In the genomic region with DNA sequence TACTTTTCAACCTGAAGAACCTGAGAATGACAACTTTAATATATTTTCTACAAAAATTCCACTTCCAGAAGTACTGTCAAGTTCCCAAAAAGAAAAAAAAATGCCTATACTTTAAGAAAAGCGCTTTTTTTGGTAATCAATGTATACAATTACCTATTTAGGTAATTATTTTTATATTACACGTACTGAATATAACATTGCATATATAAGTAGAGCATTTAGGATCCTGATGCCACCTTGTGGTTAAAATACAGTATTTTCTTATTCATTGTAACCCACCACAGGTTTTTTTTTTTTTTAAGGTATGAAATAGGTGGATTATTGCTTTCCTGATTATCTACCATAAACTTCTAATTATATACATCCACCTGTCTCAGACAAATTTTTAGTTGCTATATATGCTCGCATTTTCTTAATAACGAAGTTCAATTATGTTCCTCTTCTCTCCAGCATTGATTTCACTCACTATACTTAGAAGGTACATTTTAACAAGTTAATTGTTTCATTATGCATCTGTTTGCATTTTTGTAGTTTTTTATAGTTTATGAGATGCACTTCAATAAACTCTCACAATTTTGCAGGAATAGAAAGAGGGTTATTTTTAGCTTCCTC, we compare ENCODE assay signal across 8 cellular contexts. TPM values are rescaled to one million over a fixed set of nuclear protein-coding genes. Genes with fewer than 3 reads are reported as not detected.
DNase-seq lines count a peak whose midpoint lies in the region; ATAC-seq and TF ChIP-seq lines count a peak whose summit lies in the region.

No MANE protein-coding gene starts in this region.

- CTCF ChIA-PET in CD8-positive, alpha-beta T cell (lab: Charles Lee) = interaction anchor here (1.4 to 1.5 kb wide), 2 partner anchors 813 to 822 kb away, joined by 3 to 4 read pairs; a partner anchor contains a TSS

- DNase-seq in CD8-positive, alpha-beta T cell = no peak
- DNase-seq in GM23338 (ENCODE audit: low spot score) (peak; percentile 35), NCI-H748 treated with DMSO at 0.1 percent for 48 hours (lab: John Stamatoyannopoulos, UW) (peak; percentile 4), endothelial cell (ENCODE audit: low spot score) (no peak), tibial nerve (ENCODE audit: low spot score in 2 of 2) (no peak), activated gamma-delta T cell (lab: John Stamatoyannopoulos, UW) (no peak), head of caudate nucleus (no peak)

- no peak overlapping the region for H3K27ac Mint-ChIP-seq in CD8-positive, alpha-beta T cell
- H3K27ac Mint-ChIP-seq in GM23338 (no peak overlapping the region), endothelial cell (ENCODE audit: unreplicated experiment) (no peak overlapping the region)

- peaks cover 34% of the 10 kb centered on the region for H3K36me3 Mint-ChIP-seq in CD8-positive, alpha-beta T cell
- H3K36me3 Mint-ChIP-seq in GM23338 (ENCODE audit: low read depth) (peaks cover 3% of the 10 kb centered on the region; the same call in 1 of the 3 replicates), endothelial cell (ENCODE audit: low read depth, unreplicated experiment) (no peaks in the 10 kb centered on the region)

- H4K20me1 ChIP-seq in GM23338 (replicated peaks; ENCODE audit: insufficient read depth) = no peaks in the 10 kb centered on the region

- no peak for TF ChIP-seq POLR2A in tibial nerve (IDR thresholded peaks at IDR 0.05)

- no peaks in the 10 kb centered on the region for H3K36me3 ChIP-seq in CD8-positive, alpha-beta T cell (ENCODE audit: insufficient read depth, low read length)
- H3K36me3 ChIP-seq in GM23338 (ENCODE audit: insufficient read depth) = no peaks in the 10 kb centered on the region
- H3K36me3 ChIP-seq in tibial nerve = peaks cover 0 to 20% (median 0%) of the 10 kb centered on the region in 3 donors

- no peak overlapping the region for H2AFZ ChIP-seq in GM23338

- no peaks in the 10 kb centered on the region for H3K9me3 ChIP-seq in CD8-positive, alpha-beta T cell (ENCODE audit: low read length)
- H3K9me3 ChIP-seq in tibial nerve = no peaks in the 10 kb centered on the region

- no peak overlapping the region for H3K4me3 ChIP-seq in CD8-positive, alpha-beta T cell (ENCODE audit: low read depth, low read length)
- H3K4me3 ChIP-seq in GM23338 = no peak overlapping the region
- no peak overlapping the region for H3K4me3 ChIP-seq in tibial nerve

- H3K27me3 Mint-ChIP-seq in CD8-positive, alpha-beta T cell (ENCODE audit: low read depth) = no peaks in the 10 kb centered on the region
- no peaks in the 10 kb centered on the region for H3K27me3 Mint-ChIP-seq in GM23338 (ENCODE audit: insufficient read depth, low read depth, poor library complexity)
- peaks cover 3% of the 10 kb centered on the region for H3K27me3 Mint-ChIP-seq in endothelial cell (ENCODE audit: unreplicated experiment)

- H3K9me2 ChIP-seq in GM23338 (ENCODE audit: insufficient read depth) = no peaks in the 10 kb centered on the region

- H3K27ac ChIP-seq in CD8-positive, alpha-beta T cell (ENCODE audit: low read depth, low read length) = no peak overlapping the region
- H3K27ac ChIP-seq in GM23338 (ENCODE audit: low read depth) (no peak overlapping the region), tibial nerve (no peak overlapping the region)

- peak; percentile 30 for ATAC-seq in CD8-positive, alpha-beta T cell
- no peak for ATAC-seq in GM23338
- no peak for ATAC-seq in GM19452 (IDR thresholded peaks at IDR 0.05; ENCODE audit: unreplicated experiment)

- peaks cover 8% of the 10 kb centered on the region for H3K4me1 ChIP-seq in CD8-positive, alpha-beta T cell (ENCODE audit: insufficient read depth, low read length)
- H3K4me1 ChIP-seq in GM23338 (ENCODE audit: insufficient read depth) (peaks cover 12% of the 10 kb centered on the region), tibial nerve (peaks cover 0 to 12% (median 2%) of the 10 kb centered on the region in 4 donors)

- H3K9me3 Mint-ChIP-seq in CD8-positive, alpha-beta T cell = no peaks in the 10 kb centered on the region
- H3K9me3 Mint-ChIP-seq in GM23338 (no peaks in the 10 kb centered on the region), endothelial cell (ENCODE audit: unreplicated experiment) (no peaks in the 10 kb centered on the region)

- peak; percentile 85 for TF ChIP-seq CTCF in CD8-positive, alpha-beta T cell (IDR thresholded peaks at IDR 0.05)
- TF ChIP-seq CTCF in GM23338 (conservative IDR thresholded peaks at IDR 0.05; ENCODE audit: low read depth in 2 of 2) (peak in 1 of 2 experiments; percentile 72; a peak in 3 of 4 replicates), endothelial cell (IDR thresholded peaks at IDR 0.05; ENCODE audit: unreplicated experiment) (peak; percentile 71), tibial nerve (IDR thresholded peaks at IDR 0.05) (peak in 3 of 5 experiments; percentile 17 to 30 (median 27))

- no peaks in the 10 kb centered on the region for H3K27me3 ChIP-seq in CD8-positive, alpha-beta T cell (ENCODE audit: insufficient read depth, low read length)
- H3K27me3 ChIP-seq in GM23338 (ENCODE audit: insufficient read depth) = no peaks in the 10 kb centered on the region
- no peaks in the 10 kb centered on the region for H3K27me3 ChIP-seq in tibial nerve

- H3K4me3 Mint-ChIP-seq in CD8-positive, alpha-beta T cell = no peak overlapping the region
- H3K4me3 Mint-ChIP-seq in GM23338 (no peak overlapping the region), endothelial cell (ENCODE audit: unreplicated experiment) (no peak overlapping the region)

- POLR2A ChIA-PET in CD8-positive, alpha-beta T cell (lab: Charles Lee) = no interaction called here

- intact Hi-C loops in CD8-positive, alpha-beta T cell (cut with DNase I, micrococcal nuclease) = loop anchor here (1.0 to 10.0 kb wide), 3 partner anchors 583 to 821 kb away; a partner anchor contains a TSS
- intact Hi-C loops in head of caudate nucleus (cut with DNase I) = no loop called here

- WGBS in tibial nerve, 2 donors = 46 to 50% methylated on average over 4 of the region's 4 CpGs

- 0 out of 2 replicates have a peak, but pooled peaks cover 3% of the 10 kb centered on the region for H3K79me2 ChIP-seq in GM23338 (replicated peaks; ENCODE audit: insufficient read depth)

- TF ChIP-seq EP300 in tibial nerve (IDR thresholded peaks at IDR 0.05) = no peak

- H3K4me2 ChIP-seq in GM23338 = no peak overlapping the region

- H3F3A ChIP-seq in GM23338 (replicated peaks; ENCODE audit: low read depth) = no peaks in the 10 kb centered on the region

- H3K4me1 Mint-ChIP-seq in CD8-positive, alpha-beta T cell (ENCODE audit: low read depth) = peaks cover 16% of the 10 kb centered on the region
- H3K4me1 Mint-ChIP-seq in GM23338 = peaks cover 16% of the 10 kb centered on the region
- peaks cover 5% of the 10 kb centered on the region for H3K4me1 Mint-ChIP-seq in endothelial cell (ENCODE audit: unreplicated experiment)

TF ChIP-seq in GM23338, 12 proteins besides CTCF, POLR2A, EP300 and RAD21:
- TF ChIP-seq POLR2AphosphoS5 (IDR thresholded peaks at IDR 0.05; ENCODE audit: low read depth) (no peak), NANOG (IDR thresholded peaks at IDR 0.05; ENCODE audit: borderline replicate concordance) (no peak), ZNF331 (CRISPR knock-in tag; IDR thresholded peaks at IDR 0.05; ENCODE audit: low read depth) (no peak), STAT1 (IDR thresholded peaks at IDR 0.05; ENCODE audit: unreplicated experiment) (no peak)
- TF ChIP-seq, protein P1, sequence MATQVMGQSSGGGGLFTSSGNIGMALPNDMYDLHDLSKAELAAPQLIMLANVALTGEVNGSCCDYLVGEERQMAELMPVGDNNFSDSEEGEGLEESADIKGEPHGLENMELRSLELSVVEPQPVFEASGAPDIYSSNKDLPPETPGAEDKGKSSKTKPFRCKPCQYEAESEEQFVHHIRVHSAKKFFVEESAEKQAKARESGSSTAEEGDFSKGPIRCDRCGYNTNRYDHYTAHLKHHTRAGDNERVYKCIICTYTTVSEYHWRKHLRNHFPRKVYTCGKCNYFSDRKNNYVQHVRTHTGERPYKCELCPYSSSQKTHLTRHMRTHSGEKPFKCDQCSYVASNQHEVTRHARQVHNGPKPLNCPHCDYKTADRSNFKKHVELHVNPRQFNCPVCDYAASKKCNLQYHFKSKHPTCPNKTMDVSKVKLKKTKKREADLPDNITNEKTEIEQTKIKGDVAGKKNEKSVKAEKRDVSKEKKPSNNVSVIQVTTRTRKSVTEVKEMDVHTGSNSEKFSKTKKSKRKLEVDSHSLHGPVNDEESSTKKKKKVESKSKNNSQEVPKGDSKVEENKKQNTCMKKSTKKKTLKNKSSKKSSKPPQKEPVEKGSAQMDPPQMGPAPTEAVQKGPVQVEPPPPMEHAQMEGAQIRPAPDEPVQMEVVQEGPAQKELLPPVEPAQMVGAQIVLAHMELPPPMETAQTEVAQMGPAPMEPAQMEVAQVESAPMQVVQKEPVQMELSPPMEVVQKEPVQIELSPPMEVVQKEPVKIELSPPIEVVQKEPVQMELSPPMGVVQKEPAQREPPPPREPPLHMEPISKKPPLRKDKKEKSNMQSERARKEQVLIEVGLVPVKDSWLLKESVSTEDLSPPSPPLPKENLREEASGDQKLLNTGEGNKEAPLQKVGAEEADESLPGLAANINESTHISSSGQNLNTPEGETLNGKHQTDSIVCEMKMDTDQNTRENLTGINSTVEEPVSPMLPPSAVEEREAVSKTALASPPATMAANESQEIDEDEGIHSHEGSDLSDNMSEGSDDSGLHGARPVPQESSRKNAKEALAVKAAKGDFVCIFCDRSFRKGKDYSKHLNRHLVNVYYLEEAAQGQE (IDR thresholded peaks at IDR 0.05; ENCODE audit: unreplicated experiment) = no peak
- TF ChIP-seq, protein P2, sequence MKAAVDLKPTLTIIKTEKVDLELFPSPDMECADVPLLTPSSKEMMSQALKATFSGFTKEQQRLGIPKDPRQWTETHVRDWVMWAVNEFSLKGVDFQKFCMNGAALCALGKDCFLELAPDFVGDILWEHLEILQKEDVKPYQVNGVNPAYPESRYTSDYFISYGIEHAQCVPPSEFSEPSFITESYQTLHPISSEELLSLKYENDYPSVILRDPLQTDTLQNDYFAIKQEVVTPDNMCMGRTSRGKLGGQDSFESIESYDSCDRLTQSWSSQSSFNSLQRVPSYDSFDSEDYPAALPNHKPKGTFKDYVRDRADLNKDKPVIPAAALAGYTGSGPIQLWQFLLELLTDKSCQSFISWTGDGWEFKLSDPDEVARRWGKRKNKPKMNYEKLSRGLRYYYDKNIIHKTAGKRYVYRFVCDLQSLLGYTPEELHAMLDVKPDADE (IDR thresholded peaks at IDR 0.05) = no peak

RNA-seq across cellular contexts. Expression of a gene that starts 5.2 kb away (rescaled TPM):
- total RNA-seq in CD8-positive, alpha-beta T cell = 10 to 100 TPM; 17.2 to 18.6 TPM
- total RNA-seq in GM23338 (2014; rRNA removed; shearing (Covaris generic)) = 16.0 and 17.8 TPM in 2 replicates
- 24.8 and 33.7 TPM in 2 replicates for polyA plus RNA-seq in GM23338 (2016; fragmentation: Nextera tagmentation; extraction: Ambion mirVana)
- 9.2 TPM for total RNA-seq in endothelial cell (ENCODE audit: unreplicated experiment)
- total RNA-seq in tibial nerve = 10 to 100 TPM in 1 of 4 donors, 1 to 10 TPM in 3; 6.0 to 17.4 (median 8.8) TPM

Comparison
In these comparisons a context has a peak if more than half of its experiments do, and no peak if none do; other contexts are left out.
1. DNase-seq: peak in GM23338 (single experiment) and NCI-H748 treated with DMSO at 0.1 percent for 48 hours (single experiment); none in CD8-positive, alpha-beta T cell (0 of 7), endothelial cell (single experiment), tibial nerve (0 of 2), activated gamma-delta T cell (single experiment) and head of caudate nucleus (0 of 42).